Comparison of ENCODE assay signal across 23 cellular contexts in the genomic region with DNA sequence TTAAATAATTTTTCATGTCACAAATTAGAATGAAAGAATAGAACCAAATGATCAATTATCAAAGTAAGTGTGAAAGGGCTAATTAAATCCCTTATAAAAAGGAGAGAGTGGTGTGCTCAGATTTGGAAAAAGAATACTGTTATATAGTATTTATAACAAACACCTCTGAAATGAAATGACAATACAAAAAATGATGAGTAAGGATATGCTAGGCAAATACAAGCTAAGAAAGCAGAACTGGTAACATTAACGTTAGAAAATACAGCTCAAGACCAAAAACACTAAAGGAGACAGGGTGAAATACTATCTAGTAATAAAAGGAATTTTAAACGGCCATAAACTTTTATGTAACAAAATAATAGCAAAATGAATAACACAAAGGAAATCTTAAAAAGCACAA.
"Had no signal": no experiment of that assay in that cellular context is flagged by ENCODE, and none has a peak within 500 bp of the region (broad histone marks: within the 10 kb centered on the region; RNA-seq: fewer than 3 reads in every experiment).

No MANE protein-coding gene starts in this region.

- H3K4me2 ChIP-seq: PC-9 had no signal

- H3K4me1 ChIP-seq: Peyer's patch had no signal

- H3K36me3 ChIP-seq: Peyer's patch, SJCRH30 had no signal

- H3K4me3 ChIP-seq: PC-9, Peyer's patch, SJCRH30 had no signal

- H3K9me3 ChIP-seq: Peyer's patch, SJCRH30 had no signal

- DNase-seq: Kasumi-1; KG1; MM.1S; NCI-H1092 treated with DMSO at 0.1 percent for 48 hours; NCI-H1436; NCI-H187; NCI-H2029; NCI-H2081 treated with DMSO at 0.1 percent for 48 hours; NCI-H2171; NCI-H226; NCI-H446; NCI-H510A; NCI-H524 treated with DMSO at 0.1 percent for 48 hours; NCI-H69; NCI-H774; NK-92 treated with Interleukin-12 subunit alpha and Interleukin-12 subunit beta, amount 100 ng/mL, for 24 hours; PC-9; Peyer's patch; SHP77 treated with DMSO at 0.1 percent for 48 hours; SJCRH30; T-helper 1 cell had no signal

- H3K27ac ChIP-seq: PC-9, Peyer's patch, SJCRH30 had no signal

- H2AFZ ChIP-seq: PC-9 had no signal

- ATAC-seq: Right ventricle myocardium inferior, SK-N-SH treated with all-trans-retinoic acid at 6 μM for 48 hours had no signal

- H3K27me3 ChIP-seq: Peyer's patch, SJCRH30 had no signal
